ENCODE assay signal across 20 cellular contexts in the genomic region with DNA sequence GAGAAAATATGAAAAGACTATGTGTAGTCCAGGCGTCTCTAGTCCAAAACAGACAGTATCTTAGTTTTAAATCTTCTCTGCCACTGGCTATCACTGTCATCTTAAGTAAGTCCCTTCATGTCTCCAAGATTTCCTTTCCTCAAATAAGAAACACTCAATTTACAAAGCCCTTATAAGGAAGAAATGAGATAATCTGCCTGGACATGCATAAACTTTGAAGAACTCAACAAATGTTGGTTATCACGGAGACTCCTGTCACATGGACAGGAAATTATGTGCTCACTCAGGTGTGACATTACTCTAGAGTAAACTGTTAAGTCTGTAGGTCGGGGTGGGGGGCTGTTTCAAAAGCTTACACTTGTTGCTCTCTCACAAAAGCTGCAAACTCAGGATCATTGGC.
"Had no signal": no experiment of that assay in that cellular context is flagged by ENCODE, and none has a peak within 500 bp of the region (broad histone marks: within the 10 kb centered on the region; RNA-seq: fewer than 3 reads in every experiment).

No MANE protein-coding gene starts in this region.

- FAIRE-seq: colon, frontal cortex, keratinocyte, urothelium cell line had no signal

- H3K27me3 Mint-ChIP-seq: progenitor cell of endocrine pancreas had no signal

- H3K9me3 ChIP-seq: left lung, sigmoid colon, stomach, thyroid gland had no signal

- H3K4me3 ChIP-seq: dorsolateral prefrontal cortex, left lung, sigmoid colon, stomach, thyroid gland had no signal

- H3K4me1 Mint-ChIP-seq: natural killer cell; neural crest cell; stimulated activated effector memory CD8-positive, alpha-beta T cell treated with anti-CD3 and anti-CD28 coated beads, Interleukin-12 subunit alpha, Interleukin-12 subunit beta, amount 100 ng/mL, for 72 hours had no signal

- H3K9me3 Mint-ChIP-seq: natural killer cell; neural crest cell; stimulated activated effector memory CD8-positive, alpha-beta T cell treated with anti-CD3 and anti-CD28 coated beads, Interleukin-12 subunit alpha, Interleukin-12 subunit beta, amount 100 ng/mL, for 72 hours had no signal

- H3K9ac ChIP-seq: parathyroid adenoma had no signal

- H3K4me3 Mint-ChIP-seq: natural killer cell; neural crest cell; stimulated activated effector memory CD8-positive, alpha-beta T cell treated with anti-CD3 and anti-CD28 coated beads, Interleukin-12 subunit alpha, Interleukin-12 subunit beta, amount 100 ng/mL, for 72 hours had no signal

- H3K36me3 Mint-ChIP-seq: natural killer cell; stimulated activated effector memory CD8-positive, alpha-beta T cell treated with anti-CD3 and anti-CD28 coated beads, Interleukin-12 subunit alpha, Interleukin-12 subunit beta, amount 100 ng/mL, for 72 hours had no signal

- H2AFZ ChIP-seq: parathyroid adenoma had no signal

- H3K79me2 ChIP-seq: parathyroid adenoma had no signal

- H3K27ac Mint-ChIP-seq: natural killer cell; progenitor cell of endocrine pancreas; stimulated activated effector memory CD8-positive, alpha-beta T cell treated with anti-CD3 and anti-CD28 coated beads, Interleukin-12 subunit alpha, Interleukin-12 subunit beta, amount 100 ng/mL, for 72 hours had no signal

- H3K27ac ChIP-seq: dorsolateral prefrontal cortex, left lung, parathyroid adenoma, sigmoid colon, stomach, thyroid gland had no signal

- DNase-seq: dorsolateral prefrontal cortex; effector CD4-positive, alpha-beta T cell; head of caudate nucleus; left lung; natural killer cell; right cardiac atrium; sigmoid colon; stimulated activated CD4-positive, alpha-beta T cell treated with anti-CD3 and anti-CD28 coated beads, Interleukin-2, amount 100 ng/mL, for 24 hours; stimulated activated CD4-positive, alpha-beta T cell treated with anti-CD3 and anti-CD28 coated beads, Interleukin-4, amount 100 ng/mL, for 24 hours; stimulated activated naive CD4-positive, alpha-beta T cell treated with Interleukin-2 at 50 U/mL for 16 hours; stomach; thyroid gland had no signal

- H3K36me3 ChIP-seq: left lung, sigmoid colon, stomach, thyroid gland had no signal

- H3K4me1 ChIP-seq: left lung, parathyroid adenoma, thyroid gland had no signal

- ATAC-seq: left lung; natural killer cell; right cardiac atrium; stimulated activated effector memory CD8-positive, alpha-beta T cell treated with anti-CD3 and anti-CD28 coated beads, Interleukin-12 subunit alpha, Interleukin-12 subunit beta, amount 100 ng/mL, for 72 hours had no signal

- H3K27me3 ChIP-seq: left lung, sigmoid colon, stomach, thyroid gland had no signal
